1 cellular context compared by ENCODE assay signal in the genomic region with DNA sequence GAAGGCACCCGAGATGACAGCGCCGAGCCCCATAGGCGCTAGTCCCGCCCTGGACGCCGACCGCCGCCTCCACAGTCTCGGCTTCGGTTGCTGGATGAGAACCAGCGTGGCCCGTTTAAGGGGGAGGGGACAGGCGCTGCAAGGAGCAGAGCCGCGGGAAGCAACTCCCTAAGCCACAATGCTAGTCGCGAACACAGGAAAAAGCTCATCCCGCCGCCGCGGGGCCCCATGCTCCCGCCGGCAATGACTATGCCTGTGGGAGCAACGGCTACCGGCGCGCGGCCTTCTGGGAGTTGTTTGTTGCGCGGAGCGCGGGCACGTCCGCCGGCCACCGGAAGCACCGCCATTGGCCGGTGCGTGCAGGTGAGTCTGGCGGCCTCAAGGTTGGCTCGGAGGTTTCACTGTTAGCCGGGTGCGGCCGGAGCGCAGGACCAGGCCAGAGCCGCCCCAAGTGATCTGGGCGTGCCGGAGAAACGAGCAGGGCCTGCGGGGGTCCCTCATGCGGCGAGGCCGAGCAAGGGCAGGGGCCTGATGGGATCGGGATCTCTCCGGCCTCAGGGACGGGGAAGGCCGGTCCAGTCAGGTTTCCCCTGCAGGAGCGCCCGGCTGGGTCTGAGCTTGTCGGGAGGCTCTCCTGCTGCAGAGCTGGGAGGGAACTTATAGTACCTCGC.
TF ChIP-seq lines count a peak whose summit lies in the region.

A gene (plus strand): TSS at position 331 of the 671 bp plus-strand sequence. CDS start 15,110 bp downstream, outside the sequence.

TF ChIP-seq in H1, 55 proteins besides CTCF, POLR2A, EP300 and RAD21:
- TF ChIP-seq CHD2 (IDR thresholded peaks at IDR 0.05; ENCODE audit: low read length) (0 out of 2 replicates have a peak, but pooled peaks have one; percentile 6), HDAC2 (IDR thresholded peaks at IDR 0.05; ENCODE audit: borderline replicate concordance in 1 of 2, low read depth in 2 of 2, low read length in 2 of 2) (no peak), SAP30 (IDR thresholded peaks at IDR 0.05; ENCODE audit: insufficient read depth, insufficient replicate concordance, low read length) (no peak), MAFK (IDR thresholded peaks at IDR 0.05; ENCODE audit: low read depth, low read length) (no peak), TBP (IDR thresholded peaks at IDR 0.05; ENCODE audit: low read depth, low read length) (peak; percentile 82), RBBP5 (IDR thresholded peaks at IDR 0.05; ENCODE audit: borderline replicate concordance, low read depth, low read length) (peak; percentile 77), SIX5 (IDR thresholded peaks at IDR 0.05; ENCODE audit: low read depth, low read length) (no peak), RXRA (IDR thresholded peaks at IDR 0.05; ENCODE audit: insufficient read depth, low read depth, low read length) (no peak), CEBPB (IDR thresholded peaks at IDR 0.05; ENCODE audit: low read depth, low read length) (no peak), NRF1 (IDR thresholded peaks at IDR 0.05; ENCODE audit: low read depth, low read length) (no peak), HDAC6 (IDR thresholded peaks at IDR 0.05; ENCODE audit: low read depth, low read length) (no peak), BRCA1 (IDR thresholded peaks at IDR 0.05; ENCODE audit: low read depth, low read length) (no peak), BACH1 (IDR thresholded peaks at IDR 0.05; ENCODE audit: low read length) (peak; percentile 35), PHF8 (conservative IDR thresholded peaks at IDR 0.05; ENCODE audit: low read depth, low read length) (peak; percentile 95), CREB1 (IDR thresholded peaks at IDR 0.05) (no peak), CTBP2 (IDR thresholded peaks at IDR 0.05; ENCODE audit: borderline replicate concordance, insufficient read depth, insufficient read length, low read length) (no peak), TEAD4 (IDR thresholded peaks at IDR 0.05; ENCODE audit: low read depth, low read length) (no peak), KDM4A (IDR thresholded peaks at IDR 0.05; ENCODE audit: low read depth, low read length, severe bottlenecking) (peak; percentile 51), ZNF274 (IDR thresholded peaks at IDR 0.05; ENCODE audit: borderline replicate concordance, extremely low read depth, low read length) (no peak), SP1 (IDR thresholded peaks at IDR 0.05; ENCODE audit: low read depth, low read length) (no peak), NANOG (IDR thresholded peaks at IDR 0.05; ENCODE audit: insufficient read depth, low read depth, low read length, poor library complexity, severe bottlenecking) (no peak), CBX8 (IDR thresholded peaks at IDR 0.05; ENCODE audit: borderline replicate concordance, low read depth, low read length) (no peak), POU5F1 (IDR thresholded peaks at IDR 0.05; ENCODE audit: low read depth, low read length) (no peak), SRF (IDR thresholded peaks at IDR 0.05; ENCODE audit: low read depth, low read length) (no peak), GABPA (IDR thresholded peaks at IDR 0.05; ENCODE audit: borderline replicate concordance, insufficient read depth, low read length) (no peak; the same call in 1 of the 2 replicates), JUND (IDR thresholded peaks at IDR 0.05; ENCODE audit: low read length) (no peak), RFX5 (IDR thresholded peaks at IDR 0.05; ENCODE audit: borderline replicate concordance, low read depth, low read length) (no peak), SP2 (IDR thresholded peaks at IDR 0.05; ENCODE audit: low read length) (no peak), GTF2F1 (IDR thresholded peaks at IDR 0.05; ENCODE audit: borderline replicate concordance, low read depth, low read length) (no peak), KDM1A (IDR thresholded peaks at IDR 0.05; ENCODE audit: borderline replicate concordance, low read length) (no peak), SUZ12 (IDR thresholded peaks at IDR 0.05; ENCODE audit: low read length) (no peak), TCF12 (IDR thresholded peaks at IDR 0.05; ENCODE audit: low read depth, low read length) (no peak), KDM5A (IDR thresholded peaks at IDR 0.05; ENCODE audit: low read length) (no peak; the same call in 1 of the 2 replicates), ASH2L (IDR thresholded peaks at IDR 0.05; ENCODE audit: low read length) (peak; percentile 40), SIN3A (conservative IDR thresholded peaks at IDR 0.05 in 1 of 2, IDR thresholded peaks at IDR 0.05 in 1 of 2; ENCODE audit: low read depth in 1 of 2, low read length in 2 of 2) (no peak), EGR1 (IDR thresholded peaks at IDR 0.05; ENCODE audit: borderline replicate concordance, low read depth, low read length) (no peak), TAF1 (IDR thresholded peaks at IDR 0.05; ENCODE audit: low read depth, low read length) (peak; percentile 87), CBX5 (IDR thresholded peaks at IDR 0.05; ENCODE audit: low read depth, low read length) (no peak), POLR2AphosphoS5 (IDR thresholded peaks at IDR 0.05; ENCODE audit: low read depth, low read length) (peak; percentile 87), JUN (IDR thresholded peaks at IDR 0.05; ENCODE audit: low read depth, low read length) (no peak), CHD1 (IDR thresholded peaks at IDR 0.05; ENCODE audit: low read depth, low read length) (no peak), SP4 (IDR thresholded peaks at IDR 0.05; ENCODE audit: low read length) (0 out of 2 replicates have a peak, but pooled peaks have one; percentile 34), FOSL1 (IDR thresholded peaks at IDR 0.05; ENCODE audit: insufficient read depth, low read depth, low read length) (no peak), EZH2 (IDR thresholded peaks at IDR 0.05; ENCODE audit: low read depth, low read length, severe bottlenecking) (no peak), YY1 (IDR thresholded peaks at IDR 0.05; ENCODE audit: low read depth, low read length) (peak; percentile 95), SIRT6 (IDR thresholded peaks at IDR 0.05; ENCODE audit: low read length) (no peak), TAF7 (optimal IDR thresholded peaks at IDR 0.05; ENCODE audit: borderline replicate concordance, low read depth, low read length) (peak; percentile 85), BCL11A (IDR thresholded peaks at IDR 0.05; ENCODE audit: low read depth in 2 of 2, low read length in 2 of 2) (no peak), RNF2 (IDR thresholded peaks at IDR 0.05; ENCODE audit: borderline replicate concordance, low read depth, low read length, missing control alignments, poor library complexity, severe bottlenecking) (no peak)
- TF ChIP-seq, protein P1, sequence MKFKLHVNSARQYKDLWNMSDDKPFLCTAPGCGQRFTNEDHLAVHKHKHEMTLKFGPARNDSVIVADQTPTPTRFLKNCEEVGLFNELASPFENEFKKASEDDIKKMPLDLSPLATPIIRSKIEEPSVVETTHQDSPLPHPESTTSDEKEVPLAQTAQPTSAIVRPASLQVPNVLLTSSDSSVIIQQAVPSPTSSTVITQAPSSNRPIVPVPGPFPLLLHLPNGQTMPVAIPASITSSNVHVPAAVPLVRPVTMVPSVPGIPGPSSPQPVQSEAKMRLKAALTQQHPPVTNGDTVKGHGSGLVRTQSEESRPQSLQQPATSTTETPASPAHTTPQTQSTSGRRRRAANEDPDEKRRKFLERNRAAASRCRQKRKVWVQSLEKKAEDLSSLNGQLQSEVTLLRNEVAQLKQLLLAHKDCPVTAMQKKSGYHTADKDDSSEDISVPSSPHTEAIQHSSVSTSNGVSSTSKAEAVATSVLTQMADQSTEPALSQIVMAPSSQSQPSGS (IDR thresholded peaks at IDR 0.05; ENCODE audit: low read length): no peak
- TF ChIP-seq, protein P2, sequence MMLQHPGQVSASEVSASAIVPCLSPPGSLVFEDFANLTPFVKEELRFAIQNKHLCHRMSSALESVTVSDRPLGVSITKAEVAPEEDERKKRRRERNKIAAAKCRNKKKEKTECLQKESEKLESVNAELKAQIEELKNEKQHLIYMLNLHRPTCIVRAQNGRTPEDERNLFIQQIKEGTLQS (IDR thresholded peaks at IDR 0.05; ENCODE audit: insufficient read depth, low read depth, low read length): no peak
- TF ChIP-seq, protein P3, sequence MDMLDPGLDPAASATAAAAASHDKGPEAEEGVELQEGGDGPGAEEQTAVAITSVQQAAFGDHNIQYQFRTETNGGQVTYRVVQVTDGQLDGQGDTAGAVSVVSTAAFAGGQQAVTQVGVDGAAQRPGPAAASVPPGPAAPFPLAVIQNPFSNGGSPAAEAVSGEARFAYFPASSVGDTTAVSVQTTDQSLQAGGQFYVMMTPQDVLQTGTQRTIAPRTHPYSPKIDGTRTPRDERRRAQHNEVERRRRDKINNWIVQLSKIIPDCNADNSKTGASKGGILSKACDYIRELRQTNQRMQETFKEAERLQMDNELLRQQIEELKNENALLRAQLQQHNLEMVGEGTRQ (IDR thresholded peaks at IDR 0.05; ENCODE audit: low read length): no peak
- TF ChIP-seq, protein P4, sequence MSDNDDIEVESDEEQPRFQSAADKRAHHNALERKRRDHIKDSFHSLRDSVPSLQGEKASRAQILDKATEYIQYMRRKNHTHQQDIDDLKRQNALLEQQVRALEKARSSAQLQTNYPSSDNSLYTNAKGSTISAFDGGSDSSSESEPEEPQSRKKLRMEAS (IDR thresholded peaks at IDR 0.05): peak; percentile 78
- TF ChIP-seq, protein P5, sequence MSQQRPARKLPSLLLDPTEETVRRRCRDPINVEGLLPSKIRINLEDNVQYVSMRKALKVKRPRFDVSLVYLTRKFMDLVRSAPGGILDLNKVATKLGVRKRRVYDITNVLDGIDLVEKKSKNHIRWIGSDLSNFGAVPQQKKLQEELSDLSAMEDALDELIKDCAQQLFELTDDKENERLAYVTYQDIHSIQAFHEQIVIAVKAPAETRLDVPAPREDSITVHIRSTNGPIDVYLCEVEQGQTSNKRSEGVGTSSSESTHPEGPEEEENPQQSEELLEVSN (IDR thresholded peaks at IDR 0.05): peak; percentile 67
- TF ChIP-seq, protein P6, sequence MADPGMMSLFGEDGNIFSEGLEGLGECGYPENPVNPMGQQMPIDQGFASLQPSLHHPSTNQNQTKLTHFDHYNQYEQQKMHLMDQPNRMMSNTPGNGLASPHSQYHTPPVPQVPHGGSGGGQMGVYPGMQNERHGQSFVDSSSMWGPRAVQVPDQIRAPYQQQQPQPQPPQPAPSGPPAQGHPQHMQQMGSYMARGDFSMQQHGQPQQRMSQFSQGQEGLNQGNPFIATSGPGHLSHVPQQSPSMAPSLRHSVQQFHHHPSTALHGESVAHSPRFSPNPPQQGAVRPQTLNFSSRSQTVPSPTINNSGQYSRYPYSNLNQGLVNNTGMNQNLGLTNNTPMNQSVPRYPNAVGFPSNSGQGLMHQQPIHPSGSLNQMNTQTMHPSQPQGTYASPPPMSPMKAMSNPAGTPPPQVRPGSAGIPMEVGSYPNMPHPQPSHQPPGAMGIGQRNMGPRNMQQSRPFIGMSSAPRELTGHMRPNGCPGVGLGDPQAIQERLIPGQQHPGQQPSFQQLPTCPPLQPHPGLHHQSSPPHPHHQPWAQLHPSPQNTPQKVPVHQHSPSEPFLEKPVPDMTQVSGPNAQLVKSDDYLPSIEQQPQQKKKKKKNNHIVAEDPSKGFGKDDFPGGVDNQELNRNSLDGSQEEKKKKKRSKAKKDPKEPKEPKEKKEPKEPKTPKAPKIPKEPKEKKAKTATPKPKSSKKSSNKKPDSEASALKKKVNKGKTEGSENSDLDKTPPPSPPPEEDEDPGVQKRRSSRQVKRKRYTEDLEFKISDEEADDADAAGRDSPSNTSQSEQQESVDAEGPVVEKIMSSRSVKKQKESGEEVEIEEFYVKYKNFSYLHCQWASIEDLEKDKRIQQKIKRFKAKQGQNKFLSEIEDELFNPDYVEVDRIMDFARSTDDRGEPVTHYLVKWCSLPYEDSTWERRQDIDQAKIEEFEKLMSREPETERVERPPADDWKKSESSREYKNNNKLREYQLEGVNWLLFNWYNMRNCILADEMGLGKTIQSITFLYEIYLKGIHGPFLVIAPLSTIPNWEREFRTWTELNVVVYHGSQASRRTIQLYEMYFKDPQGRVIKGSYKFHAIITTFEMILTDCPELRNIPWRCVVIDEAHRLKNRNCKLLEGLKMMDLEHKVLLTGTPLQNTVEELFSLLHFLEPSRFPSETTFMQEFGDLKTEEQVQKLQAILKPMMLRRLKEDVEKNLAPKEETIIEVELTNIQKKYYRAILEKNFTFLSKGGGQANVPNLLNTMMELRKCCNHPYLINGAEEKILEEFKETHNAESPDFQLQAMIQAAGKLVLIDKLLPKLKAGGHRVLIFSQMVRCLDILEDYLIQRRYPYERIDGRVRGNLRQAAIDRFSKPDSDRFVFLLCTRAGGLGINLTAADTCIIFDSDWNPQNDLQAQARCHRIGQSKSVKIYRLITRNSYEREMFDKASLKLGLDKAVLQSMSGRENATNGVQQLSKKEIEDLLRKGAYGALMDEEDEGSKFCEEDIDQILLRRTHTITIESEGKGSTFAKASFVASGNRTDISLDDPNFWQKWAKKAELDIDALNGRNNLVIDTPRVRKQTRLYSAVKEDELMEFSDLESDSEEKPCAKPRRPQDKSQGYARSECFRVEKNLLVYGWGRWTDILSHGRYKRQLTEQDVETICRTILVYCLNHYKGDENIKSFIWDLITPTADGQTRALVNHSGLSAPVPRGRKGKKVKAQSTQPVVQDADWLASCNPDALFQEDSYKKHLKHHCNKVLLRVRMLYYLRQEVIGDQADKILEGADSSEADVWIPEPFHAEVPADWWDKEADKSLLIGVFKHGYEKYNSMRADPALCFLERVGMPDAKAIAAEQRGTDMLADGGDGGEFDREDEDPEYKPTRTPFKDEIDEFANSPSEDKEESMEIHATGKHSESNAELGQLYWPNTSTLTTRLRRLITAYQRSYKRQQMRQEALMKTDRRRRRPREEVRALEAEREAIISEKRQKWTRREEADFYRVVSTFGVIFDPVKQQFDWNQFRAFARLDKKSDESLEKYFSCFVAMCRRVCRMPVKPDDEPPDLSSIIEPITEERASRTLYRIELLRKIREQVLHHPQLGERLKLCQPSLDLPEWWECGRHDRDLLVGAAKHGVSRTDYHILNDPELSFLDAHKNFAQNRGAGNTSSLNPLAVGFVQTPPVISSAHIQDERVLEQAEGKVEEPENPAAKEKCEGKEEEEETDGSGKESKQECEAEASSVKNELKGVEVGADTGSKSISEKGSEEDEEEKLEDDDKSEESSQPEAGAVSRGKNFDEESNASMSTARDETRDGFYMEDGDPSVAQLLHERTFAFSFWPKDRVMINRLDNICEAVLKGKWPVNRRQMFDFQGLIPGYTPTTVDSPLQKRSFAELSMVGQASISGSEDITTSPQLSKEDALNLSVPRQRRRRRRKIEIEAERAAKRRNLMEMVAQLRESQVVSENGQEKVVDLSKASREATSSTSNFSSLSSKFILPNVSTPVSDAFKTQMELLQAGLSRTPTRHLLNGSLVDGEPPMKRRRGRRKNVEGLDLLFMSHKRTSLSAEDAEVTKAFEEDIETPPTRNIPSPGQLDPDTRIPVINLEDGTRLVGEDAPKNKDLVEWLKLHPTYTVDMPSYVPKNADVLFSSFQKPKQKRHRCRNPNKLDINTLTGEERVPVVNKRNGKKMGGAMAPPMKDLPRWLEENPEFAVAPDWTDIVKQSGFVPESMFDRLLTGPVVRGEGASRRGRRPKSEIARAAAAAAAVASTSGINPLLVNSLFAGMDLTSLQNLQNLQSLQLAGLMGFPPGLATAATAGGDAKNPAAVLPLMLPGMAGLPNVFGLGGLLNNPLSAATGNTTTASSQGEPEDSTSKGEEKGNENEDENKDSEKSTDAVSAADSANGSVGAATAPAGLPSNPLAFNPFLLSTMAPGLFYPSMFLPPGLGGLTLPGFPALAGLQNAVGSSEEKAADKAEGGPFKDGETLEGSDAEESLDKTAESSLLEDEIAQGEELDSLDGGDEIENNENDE (IDR thresholded peaks at IDR 0.05; ENCODE audit: insufficient replicate concordance, low read length): no peak
